Comparison of ENCODE assay signal across 1 cellular context in genomic region chr6:69796627-69797390, GRCh38.
TF ChIP-seq lines count a peak whose summit lies in the region.

LMBRD1 (minus strand) TSS chr6:69797010; CDS start chr6:69796881, 129 bp downstream.

TF ChIP-seq in SK-N-SH, 30 proteins besides CTCF, POLR2A, EP300 and RAD21 (continued from another document):
- TF ChIP-seq PBX3 (IDR thresholded peaks at IDR 0.05) = no peak
- TF ChIP-seq FOSL2 (IDR thresholded peaks at IDR 0.05; ENCODE audit: borderline replicate concordance, low read depth) = no peak
- TF ChIP-seq YY1 (IDR thresholded peaks at IDR 0.05; ENCODE audit: low read depth) = peak; percentile 78
- TF ChIP-seq NFIC (IDR thresholded peaks at IDR 0.05; ENCODE audit: borderline replicate concordance) = 0 out of 2 replicates have a peak, but pooled peaks have one; percentile 17
- no peak for TF ChIP-seq USF2 (IDR thresholded peaks at IDR 0.05; ENCODE audit: borderline replicate concordance, low read depth, low read length)
- no peak for TF ChIP-seq MAX (IDR thresholded peaks at IDR 0.05; ENCODE audit: low read depth)
- TF ChIP-seq JUND (IDR thresholded peaks at IDR 0.05) = no peak
- TF ChIP-seq TCF12 (IDR thresholded peaks at IDR 0.05) = no peak
- TF ChIP-seq IRF3 (IDR thresholded peaks at IDR 0.05; ENCODE audit: low read depth, low read length) = no peak
- no peak for TF ChIP-seq SIN3A (IDR thresholded peaks at IDR 0.05; ENCODE audit: borderline replicate concordance, low read depth, low read length)
- peak; percentile 59; the same call in 1 of the 2 replicates for TF ChIP-seq TAF1 (IDR thresholded peaks at IDR 0.05; ENCODE audit: borderline replicate concordance, low read depth, low read length)
- TF ChIP-seq RFX5 (IDR thresholded peaks at IDR 0.05; ENCODE audit: low read length) = no peak
TF ChIP-seq in SK-N-SH: peak in this region for 10.
